ENCODE assay signal across 8 cellular contexts in the genomic region with DNA sequence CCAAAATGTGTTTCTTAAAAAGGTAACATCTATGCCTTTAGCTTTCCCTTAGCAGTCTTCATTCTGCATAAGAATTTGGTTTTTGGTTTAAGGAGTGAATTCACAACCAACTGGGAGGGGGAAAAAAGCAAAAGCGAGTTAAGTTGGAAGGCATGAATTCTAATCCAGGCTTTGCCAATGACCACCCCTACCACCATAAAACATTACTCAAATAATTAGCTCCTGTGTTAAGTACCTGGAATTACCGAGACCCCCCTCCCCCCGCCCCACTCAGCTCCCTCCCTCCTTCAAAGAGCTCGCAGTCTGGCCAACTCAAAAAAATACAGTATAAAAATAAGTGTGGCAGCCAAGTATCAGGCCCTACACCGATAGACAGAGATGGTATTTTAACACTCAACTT. TPM values are rescaled to one million over a fixed set of nuclear protein-coding genes. Genes with fewer than 3 reads are reported as not detected.
A peak's percentile ranks its signal among the peaks of the same experiment; 100 is the strongest.
DNase-seq lines count a peak whose midpoint lies in the region; ATAC-seq and TF ChIP-seq lines count a peak whose summit lies in the region.

No MANE protein-coding gene starts in this region.

- H3K4me1 ChIP-seq in Caco-2 (peaks cover 41% of the 10 kb centered on the region), OCI-LY3 (ENCODE audit: low read length) (peaks cover 46% of the 10 kb centered on the region), endodermal cell (ENCODE audit: control insufficient read depth, insufficient read depth, low read length) (no peaks in the 10 kb centered on the region), osteoblast (ENCODE audit: insufficient read depth, low read length) (peaks cover 36% of the 10 kb centered on the region)

- peak overlapping the region; percentile 85; the same call in 1 of the 2 replicates for H2AFZ ChIP-seq in OCI-LY3 (ENCODE audit: low read depth, low read length)
- H2AFZ ChIP-seq in osteoblast (ENCODE audit: low read length), result peak overlapping the region; percentile 100

- ATAC-seq in activated CD4-positive, CD25-positive, alpha-beta regulatory T cell treated with anti-CD3 and anti-CD28 coated beads, Interleukin-2, amount 50 U/mL, for 24 hours, result no peak
- no peak for ATAC-seq in HG03442 (IDR thresholded peaks at IDR 0.05; ENCODE audit: unreplicated experiment)

- no peaks in the 10 kb centered on the region for H3K27me3 ChIP-seq in Caco-2 (replicated peaks; ENCODE audit: control insufficient read depth, insufficient read depth, low read length)
- no peaks in the 10 kb centered on the region for H3K27me3 ChIP-seq in OCI-LY3 (ENCODE audit: low read depth, low read length)
- H3K27me3 ChIP-seq in endodermal cell (ENCODE audit: control insufficient read depth, insufficient read depth, low read length, poor library complexity, severe bottlenecking), result no peaks in the 10 kb centered on the region
- no peaks in the 10 kb centered on the region for H3K27me3 ChIP-seq in osteoblast (ENCODE audit: insufficient read depth, low read length)

- peak overlapping the region; percentile 97 for H3K27ac Mint-ChIP-seq in Caco-2 (ENCODE audit: unreplicated experiment)
- H3K27ac Mint-ChIP-seq in endodermal cell, result peak overlapping the region; percentile 99

- POLR2A ChIA-PET in Caco-2 (lab: Charles Lee), result interaction anchor here (0.6 kb wide), 1 partner anchor 47 kb away, joined by 3 read pairs; no protein-coding TSS in a partner anchor

- H3K36me3 ChIP-seq in Caco-2 (ENCODE audit: control insufficient read depth, insufficient read depth, low read length) (no peaks in the 10 kb centered on the region), OCI-LY3 (replicated peaks; ENCODE audit: low read depth, low read length) (peaks cover 19% of the 10 kb centered on the region), endodermal cell (ENCODE audit: control insufficient read depth, insufficient read depth, low read length) (peaks cover 28% of the 10 kb centered on the region), osteoblast (ENCODE audit: insufficient read depth, low read length) (peaks cover 19% of the 10 kb centered on the region)

- H3K4me2 ChIP-seq in OCI-LY3 (ENCODE audit: low read length), result peak overlapping the region; percentile 85
- peak overlapping the region; percentile 94 for H3K4me2 ChIP-seq in osteoblast (ENCODE audit: insufficient read depth, low read length)

- no peak for DNase-seq in Caco-2
- peak; percentile 50 for DNase-seq in endodermal cell
- DNase-seq in osteoblast (ENCODE audit: insufficient read length, low spot score, missing footprints), result no peak
- DNase-seq in NCI-H187 (lab: John Stamatoyannopoulos, UW), result no peak
- DNase-seq in stimulated activated CD4-positive, alpha-beta T cell treated with anti-CD3 and anti-CD28 coated beads, Interleukin-2, amount 100 ng/mL, for 24 hours, result no peak

- H3K4me3 ChIP-seq in Caco-2 (ENCODE audit: low read depth, low read length), result peak overlapping the region; percentile 61
- peak overlapping the region; percentile 95 for H3K4me3 ChIP-seq in OCI-LY3 (ENCODE audit: low read length)
- peak overlapping the region; percentile 90 for H3K4me3 ChIP-seq in endodermal cell (ENCODE audit: low read length)
- H3K4me3 ChIP-seq in osteoblast (ENCODE audit: insufficient read depth, low read length), result peak overlapping the region; percentile 98

- CTCF ChIA-PET in Caco-2 (lab: Charles Lee), result no interaction called here

- H3K9me3 Mint-ChIP-seq in Caco-2 (ENCODE audit: unreplicated experiment) (no peaks in the 10 kb centered on the region), endodermal cell (no peaks in the 10 kb centered on the region)

- H3K79me2 ChIP-seq in OCI-LY3 (ENCODE audit: low read length) (peaks cover 61% of the 10 kb centered on the region), osteoblast (ENCODE audit: insufficient read depth, low read length) (peaks cover 84% of the 10 kb centered on the region)

- H3K4me3 Mint-ChIP-seq in Caco-2 (ENCODE audit: unreplicated experiment) (peak overlapping the region; percentile 95), endodermal cell (peak overlapping the region; percentile 97)

- BruUV-seq in Caco-2 (replicated peaks; lab: Mats Ljungman, UMichigan), result no TSS peak

- H3K9me3 ChIP-seq in Caco-2, result no peaks in the 10 kb centered on the region
- no peaks in the 10 kb centered on the region for H3K9me3 ChIP-seq in OCI-LY3 (ENCODE audit: insufficient read depth, low read length)
- H3K9me3 ChIP-seq in endodermal cell (ENCODE audit: control insufficient read depth, low read length), result no peaks in the 10 kb centered on the region
- H3K9me3 ChIP-seq in osteoblast (ENCODE audit: low read depth, low read length), result no peaks in the 10 kb centered on the region

- 0% methylated on average over 2 to 4 of the region's 5 CpGs for WGBS in endodermal cell (ENCODE audit: insufficient coverage in 1 of 2, insufficient read length in 1 of 2), 2 experiments

- H3K27ac ChIP-seq in OCI-LY3 (ENCODE audit: low read length) (peak overlapping the region; percentile 75), endodermal cell (ENCODE audit: low read depth, low read length) (no peak overlapping the region), osteoblast (ENCODE audit: low read depth, low read length) (peak overlapping the region; percentile 94)

- H3K9ac ChIP-seq in OCI-LY3 (ENCODE audit: low read length) (peak overlapping the region; percentile 91), endodermal cell (ENCODE audit: extremely low read depth, low read length, poor library complexity, severe bottlenecking) (peak overlapping the region; percentile 89)

- TF ChIP-seq CTCF in Caco-2 (IDR thresholded peaks at IDR 0.05; ENCODE audit: insufficient read depth in 1 of 2, low read depth in 1 of 2, low read length in 1 of 2, severe bottlenecking in 1 of 2, unreplicated experiment in 1 of 2) (no peak), OCI-LY3 (IDR thresholded peaks at IDR 0.05; ENCODE audit: low read depth, low read length) (no peak), endodermal cell (conservative IDR thresholded peaks at IDR 0.05) (no peak), osteoblast (IDR thresholded peaks at IDR 0.05; ENCODE audit: extremely low read depth, low read depth, low read length) (no peak)

- intact Hi-C loops in Caco-2 (cut with micrococcal nuclease; ENCODE audit: unreplicated experiment), result loop anchor here (5.0 kb wide), 2 partner anchors 246 to 299 kb away; partner anchors contain the start of genes COMMD10 and FEM1C

- H3K27me3 Mint-ChIP-seq in Caco-2 (ENCODE audit: insufficient read depth, unreplicated experiment), result no peaks in the 10 kb centered on the region
- peaks cover 7% of the 10 kb centered on the region for H3K27me3 Mint-ChIP-seq in endodermal cell (ENCODE audit: insufficient read depth)

- H3K36me3 Mint-ChIP-seq in Caco-2 (ENCODE audit: insufficient read depth, unreplicated experiment), result peaks cover 20% of the 10 kb centered on the region
- peaks cover 15% of the 10 kb centered on the region for H3K36me3 Mint-ChIP-seq in endodermal cell (ENCODE audit: low read depth)

- H3K4me1 Mint-ChIP-seq in Caco-2 (ENCODE audit: low read depth, unreplicated experiment) (peaks cover 20% of the 10 kb centered on the region), endodermal cell (peaks cover 27% of the 10 kb centered on the region)

- H4K20me1 ChIP-seq in OCI-LY3 (ENCODE audit: insufficient read depth, low read length) (peaks cover 42% of the 10 kb centered on the region), osteoblast (ENCODE audit: insufficient read depth, low read length) (peaks cover 40% of the 10 kb centered on the region)

RNA-seq across cellular contexts. Expression of gene ATG12, which starts 0.5 kb away (rescaled TPM):
- total RNA-seq in Caco-2 (2022) (46.8 and 47.5 TPM in 2 replicates), endodermal cell (10 to 100 TPM; 47.9 to 57.8 TPM), osteoblast (80.0 and 93.4 TPM in 2 replicates)
- 77.8 TPM for polyA plus RNA-seq in endodermal cell (2013, experiment 1 of 2)
- 69.7 TPM for polyA plus RNA-seq in endodermal cell (2013, experiment 2 of 2)

RNA-seq across cellular contexts. Expression of gene AP3S1, which starts 0.9 kb away (rescaled TPM):
- 104 and 106 TPM in 2 replicates for total RNA-seq in Caco-2 (2022)
- total RNA-seq in endodermal cell, result 10 to 100 TPM; 51.2 to 75.0 TPM
- 67.5 TPM for polyA plus RNA-seq in endodermal cell (2013, experiment 1 of 2)
- polyA plus RNA-seq in endodermal cell (2013, experiment 2 of 2), result 68.4 TPM
- total RNA-seq in osteoblast, result 109 and 131 TPM in 2 replicates

RNA-seq across cellular contexts. Expression of gene CDO1, which starts 24.4 kb away (rescaled TPM):
- total RNA-seq in Caco-2 (2022) (not detected in 2 replicates), endodermal cell (10 to 100 TPM in 1 of 2 donors, 1 to 10 TPM in 1; 7.6 to 11.7 TPM), osteoblast (8.0 and 8.3 TPM in 2 replicates)
- 31.2 TPM for polyA plus RNA-seq in endodermal cell (2013, experiment 1 of 2)
- 26.9 TPM for polyA plus RNA-seq in endodermal cell (2013, experiment 2 of 2)
